16 cellular contexts compared by ENCODE assay signal in the genomic region with DNA sequence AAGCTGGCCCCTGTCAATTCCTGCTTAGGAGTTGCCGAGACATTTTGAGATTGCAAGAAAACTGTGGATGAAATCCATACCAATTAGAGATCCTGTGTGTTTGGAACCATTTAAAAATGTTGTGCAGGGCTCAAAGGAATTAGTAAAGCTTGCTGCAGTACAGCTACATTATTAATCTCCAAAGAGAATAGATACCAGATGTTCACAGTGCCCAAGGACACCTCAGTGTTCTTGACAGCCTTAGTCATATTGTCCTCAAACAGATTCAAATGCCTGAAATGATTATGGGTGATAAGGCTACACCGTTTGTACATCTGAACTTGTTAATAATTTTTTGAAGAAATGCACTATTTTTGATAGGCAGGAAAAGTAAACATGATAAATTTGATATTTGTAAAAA.
"Had no signal": no experiment of that assay in that cellular context is flagged by ENCODE, and none has a peak within 500 bp of the region (broad histone marks: within the 10 kb centered on the region; RNA-seq: fewer than 3 reads in every experiment).

No MANE protein-coding gene starts in this region.

- H3K4me3 ChIP-seq: right atrium auricular region, skin epidermis had no signal

- H3K9me3 ChIP-seq: right atrium auricular region had no signal

- DNase-seq: activated CD4-positive, alpha-beta T cell treated with anti-CD3 and anti-CD28 coated beads for 4 hours; activated CD8-positive, alpha-beta T cell treated with anti-CD3 and anti-CD28 coated beads for 36 hours; activated effector memory CD4-positive, alpha-beta T cell treated with anti-CD3 and anti-CD28 coated beads, Interleukin-2, amount 50 U/mL, for 16 hours; activated T-cell treated with anti-CD3 and anti-CD28 coated beads, Interleukin-2, amount 50 U/mL, for 4 hours; amniotic stem cell; foreskin keratinocyte; glutamatergic neuron; kidney glomerular epithelial cell; left ventricle myocardium superior; occipital lobe; stimulated activated CD4-positive, alpha-beta T cell treated with anti-CD3 and anti-CD28 coated beads, Interleukin-15, amount 100 ng/mL, for 24 hours; stimulated activated CD4-positive, alpha-beta T cell treated with anti-CD3 and anti-CD28 coated beads, Interleukin-4, amount 100 ng/mL, for 24 hours; stimulated activated naive CD4-positive, alpha-beta T cell; T-helper 17 cell had no signal

- H3K4me1 ChIP-seq: foreskin keratinocyte had no signal

- H3K36me3 ChIP-seq: right atrium auricular region had no signal

- H3K27ac ChIP-seq: foreskin keratinocyte, right atrium auricular region, skin epidermis had no signal

- H3K27me3 ChIP-seq: foreskin keratinocyte, right atrium auricular region had no signal
